Comparison of ENCODE assay signal across 32 cellular contexts in the genomic region with DNA sequence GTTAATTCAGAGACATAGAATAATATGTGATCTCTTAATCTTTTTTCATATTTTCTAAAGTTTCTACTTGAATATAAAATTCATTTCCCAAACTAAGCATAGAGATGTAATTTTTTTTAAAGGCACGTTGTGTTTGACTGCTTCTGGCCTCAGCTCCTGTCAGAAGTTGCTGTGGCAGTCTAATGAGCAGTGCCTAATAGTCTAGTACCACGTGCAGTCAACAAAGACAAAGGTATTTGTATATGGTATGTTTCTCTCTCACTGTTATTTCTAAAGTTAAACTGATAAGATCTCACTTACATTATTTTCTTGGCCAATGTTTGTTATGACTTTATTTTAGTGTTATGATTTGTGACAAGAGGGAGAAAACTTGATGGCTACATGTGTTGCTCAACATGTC.
"Had no signal": no experiment of that assay in that cellular context is flagged by ENCODE, and none has a peak within 500 bp of the region (broad histone marks: within the 10 kb centered on the region; RNA-seq: fewer than 3 reads in every experiment).

No MANE protein-coding gene starts in this region.

- H3K4me1 Mint-ChIP-seq: activated CD4-positive, alpha-beta memory T cell treated with anti-CD3 and anti-CD28 coated beads, Interleukin-2, amount 10 ng/mL, durations not matched to agents 7 days and 5 days; activated CD8-positive, alpha-beta memory T cell treated with anti-CD3 and anti-CD28 coated beads, Interleukin-2, amount 10 ng/mL, durations not matched to agents 7 days and 5 days; activated naive CD4-positive, alpha-beta T cell treated with anti-CD3 and anti-CD28 coated beads, Interleukin-2, amount 50 U/mL, for 24 hours; activated naive CD8-positive, alpha-beta T cell treated with anti-CD3 and anti-CD28 coated beads, Interleukin-2, amount 10 ng/mL, durations not matched to agents 7 days and 5 days; brain had no signal

- H3K27me3 ChIP-seq: adrenal gland, SJSA1 had no signal

- ATAC-seq: activated CD8-positive, alpha-beta memory T cell treated with anti-CD3 and anti-CD28 coated beads, Interleukin-2, amount 10 ng/mL, durations not matched to agents 7 days and 5 days; Panc1 had no signal

- DNase-seq: activated CD4-positive, alpha-beta memory T cell treated with anti-CD3 and anti-CD28 coated beads, Interleukin-2, amount 10 ng/mL, durations not matched to agents 7 days and 5 days; activated CD4-positive, alpha-beta T cell treated with anti-CD3 and anti-CD28 coated beads for 1 hour; activated CD4-positive, alpha-beta T cell treated with anti-CD3 and anti-CD28 coated beads for 48 hours; activated CD4-positive, CD25-positive, alpha-beta regulatory T cell; activated CD8-positive, alpha-beta memory T cell treated with anti-CD3 and anti-CD28 coated beads for 24 hours; activated CD8-positive, alpha-beta memory T cell treated with anti-CD3 and anti-CD28 coated beads, Interleukin-2, amount 10 ng/mL, durations not matched to agents 7 days and 5 days; activated CD8-positive, alpha-beta memory T cell treated with anti-CD3 and anti-CD28 coated beads, Interleukin-2, amount 50 U/mL, for 48 hours; activated gamma-delta T cell; activated naive CD4-positive, alpha-beta T cell treated with Interleukin-2 at 50 U/mL for 16 hours; activated naive CD8-positive, alpha-beta T cell treated with anti-CD3 and anti-CD28 coated beads, Interleukin-2, amount 10 ng/mL, durations not matched to agents 7 days and 5 days; activated T-cell treated with anti-CD3 and anti-CD28 coated beads, Interleukin-2, amount 50 U/mL, for 48 hours; adrenal gland; anterior cingulate cortex; central memory CD4-positive, alpha-beta T cell; NCI-H1048; NCI-H1105 treated with DMSO at 0.1 percent for 48 hours; NCI-H1436; NCI-H1694; NCI-H1930; NCI-H2081 treated with DMSO at 0.1 percent for 48 hours; NCI-H226; NCI-H524 treated with DMSO at 0.1 percent for 48 hours; SHP77 treated with DMSO at 0.1 percent for 48 hours; SW 1271; T-helper 1 cell; T-helper 9 cell; WERI-Rb-1 had no signal

- H3K27ac Mint-ChIP-seq: activated CD4-positive, alpha-beta memory T cell treated with anti-CD3 and anti-CD28 coated beads, Interleukin-2, amount 10 ng/mL, durations not matched to agents 7 days and 5 days; activated CD8-positive, alpha-beta memory T cell treated with anti-CD3 and anti-CD28 coated beads, Interleukin-2, amount 10 ng/mL, durations not matched to agents 7 days and 5 days; activated naive CD4-positive, alpha-beta T cell treated with anti-CD3 and anti-CD28 coated beads, Interleukin-2, amount 50 U/mL, for 24 hours; activated naive CD8-positive, alpha-beta T cell treated with anti-CD3 and anti-CD28 coated beads, Interleukin-2, amount 10 ng/mL, durations not matched to agents 7 days and 5 days had no signal

- H3K27ac ChIP-seq: adrenal gland, KMS-11, SJSA1, WERI-Rb-1 had no signal

- H3K9me3 Mint-ChIP-seq: activated CD4-positive, alpha-beta memory T cell treated with anti-CD3 and anti-CD28 coated beads, Interleukin-2, amount 10 ng/mL, durations not matched to agents 7 days and 5 days; activated naive CD4-positive, alpha-beta T cell treated with anti-CD3 and anti-CD28 coated beads, Interleukin-2, amount 50 U/mL, for 24 hours; activated naive CD8-positive, alpha-beta T cell treated with anti-CD3 and anti-CD28 coated beads, Interleukin-2, amount 10 ng/mL, durations not matched to agents 7 days and 5 days; brain had no signal

- H3K27me3 Mint-ChIP-seq: activated CD4-positive, alpha-beta memory T cell treated with anti-CD3 and anti-CD28 coated beads, Interleukin-2, amount 10 ng/mL, durations not matched to agents 7 days and 5 days; activated CD8-positive, alpha-beta memory T cell treated with anti-CD3 and anti-CD28 coated beads, Interleukin-2, amount 10 ng/mL, durations not matched to agents 7 days and 5 days; activated naive CD4-positive, alpha-beta T cell treated with anti-CD3 and anti-CD28 coated beads, Interleukin-2, amount 50 U/mL, for 24 hours; activated naive CD8-positive, alpha-beta T cell treated with anti-CD3 and anti-CD28 coated beads, Interleukin-2, amount 10 ng/mL, durations not matched to agents 7 days and 5 days; brain had no signal

- H3K4me3 Mint-ChIP-seq: activated CD4-positive, alpha-beta memory T cell treated with anti-CD3 and anti-CD28 coated beads, Interleukin-2, amount 10 ng/mL, durations not matched to agents 7 days and 5 days; activated CD8-positive, alpha-beta memory T cell treated with anti-CD3 and anti-CD28 coated beads, Interleukin-2, amount 10 ng/mL, durations not matched to agents 7 days and 5 days; activated naive CD4-positive, alpha-beta T cell treated with anti-CD3 and anti-CD28 coated beads, Interleukin-2, amount 50 U/mL, for 24 hours; activated naive CD8-positive, alpha-beta T cell treated with anti-CD3 and anti-CD28 coated beads, Interleukin-2, amount 10 ng/mL, durations not matched to agents 7 days and 5 days; brain had no signal

- H3K4me1 ChIP-seq: adrenal gland, SJSA1 had no signal

- H3K9me3 ChIP-seq: adrenal gland, SJSA1 had no signal

- H3K4me3 ChIP-seq: adrenal gland, SJSA1 had no signal
